In genomic region chr14:105482486-105483110, GRCh38 we compare ENCODE assay signal across 8 cellular contexts. TPM values are rescaled to one million over a fixed set of nuclear protein-coding genes. Genes with fewer than 3 reads are reported as not detected.
DNase-seq lines count a peak whose midpoint lies in the region; ATAC-seq, FAIRE-seq and TF ChIP-seq lines count a peak whose summit lies in the region.

No MANE protein-coding gene starts in this region.

- no peaks in the 10 kb centered on the region for H3K9me1 ChIP-seq in keratinocyte (ENCODE audit: control insufficient read depth, extremely low read depth, insufficient read depth, low read length)

- no peak for TF ChIP-seq CTCF in keratinocyte (optimal IDR thresholded peaks at IDR 0.05 in 1 of 3, IDR thresholded peaks at IDR 0.05 in 1 of 3, conservative IDR thresholded peaks at IDR 0.05 in 1 of 3; ENCODE audit: extremely low read depth in 1 of 3, insufficient read depth in 2 of 3, low read length in 3 of 3)

- peaks cover 29% of the 10 kb centered on the region for H3K4me1 ChIP-seq in keratinocyte (ENCODE audit: control insufficient read depth, extremely low read depth, insufficient read depth, low read length)

- peak overlapping the region in 3 of 4 donors; percentile 91 to 92 (median 92) for H3K4me3 Mint-ChIP-seq in IgD-negative memory B cell
- H3K4me3 Mint-ChIP-seq in stimulated activated effector memory CD8-positive, alpha-beta T cell treated with anti-CD3 and anti-CD28 coated beads, Interleukin-12 subunit alpha, Interleukin-12 subunit beta, amount 100 ng/mL, for 72 hours = peak overlapping the region; percentile 73

- no peaks in the 10 kb centered on the region for H3K9me3 ChIP-seq in keratinocyte (ENCODE audit: control insufficient read depth, low read depth, low read length)

- H4K20me1 ChIP-seq in keratinocyte (ENCODE audit: control insufficient read depth, extremely low read depth, insufficient read depth, low read length) = no peaks in the 10 kb centered on the region

- no peaks in the 10 kb centered on the region for H3K36me3 ChIP-seq in keratinocyte (ENCODE audit: control insufficient read depth in 2 of 2, extremely low read depth in 1 of 2, insufficient read depth in 2 of 2, low read length in 2 of 2)

- peak overlapping the region; percentile 69 for H3K4me2 ChIP-seq in keratinocyte (ENCODE audit: control insufficient read depth, extremely low read depth, insufficient read depth, low read depth, low read length)

- peak overlapping the region; percentile 96 for H3K9ac ChIP-seq in keratinocyte (ENCODE audit: control insufficient read depth, extremely low read depth, insufficient read depth, low read length)

- peaks cover 35% of the 10 kb centered on the region for H3K27me3 ChIP-seq in keratinocyte (ENCODE audit: control insufficient read depth, extremely low read depth, insufficient read depth, low read length)

- peak overlapping the region; percentile 99 to 100 (median 100) for H3K27ac Mint-ChIP-seq in IgD-negative memory B cell
- peak overlapping the region; percentile 97 to 99 for H3K27ac Mint-ChIP-seq in activated naive CD4-positive, alpha-beta T cell treated with anti-CD3 and anti-CD28 coated beads, Interleukin-2, amount 50 U/mL, for 72 hours
- H3K27ac Mint-ChIP-seq in stimulated activated effector memory CD8-positive, alpha-beta T cell treated with anti-CD3 and anti-CD28 coated beads, Interleukin-12 subunit alpha, Interleukin-12 subunit beta, amount 100 ng/mL, for 72 hours = peak overlapping the region; percentile 100

- H3K27me3 Mint-ChIP-seq in IgD-negative memory B cell = no peaks in the 10 kb centered on the region

- DNase-seq in activated naive CD4-positive, alpha-beta T cell treated with anti-CD3 and anti-CD28 coated beads, Interleukin-2, amount 50 U/mL, for 72 hours (ENCODE audit: low spot score in 2 of 2) = no peak
- DNase-seq in keratinocyte (ENCODE audit: low read depth, low spot score) = no peak
- DNase-seq in stimulated activated effector memory CD8-positive, alpha-beta T cell treated with anti-CD3 and anti-CD28 coated beads, Interleukin-12 subunit alpha, Interleukin-12 subunit beta, amount 100 ng/mL, for 72 hours (ENCODE audit: low spot score in 2 of 2) = no peak
- DNase-seq in urothelium cell line (ENCODE audit: low spot score) = no peak
- no peak for DNase-seq in NCI-H1694 treated with DMSO at 0.1 percent for 48 hours (lab: John Stamatoyannopoulos, UW)
- no peak for DNase-seq in stimulated activated CD4-positive, alpha-beta T cell treated with anti-CD3 and anti-CD28 coated beads, Interleukin-4, amount 100 ng/mL, for 1 hour

- dilution Hi-C loops in keratinocyte (cut with MboI; ENCODE audit: extremely low pct_ligation_motif_present, low sequenced_read_pairs) = no loop called here

- H3K79me2 ChIP-seq in keratinocyte (ENCODE audit: control insufficient read depth, insufficient read depth, low read length) = no peaks in the 10 kb centered on the region

- H3K9me3 Mint-ChIP-seq in IgD-negative memory B cell = no peaks in the 10 kb centered on the region
- H3K9me3 Mint-ChIP-seq in activated naive CD4-positive, alpha-beta T cell treated with anti-CD3 and anti-CD28 coated beads, Interleukin-2, amount 50 U/mL, for 72 hours = no peaks in the 10 kb centered on the region
- H3K9me3 Mint-ChIP-seq in stimulated activated effector memory CD8-positive, alpha-beta T cell treated with anti-CD3 and anti-CD28 coated beads, Interleukin-12 subunit alpha, Interleukin-12 subunit beta, amount 100 ng/mL, for 72 hours = no peaks in the 10 kb centered on the region

- H3K4me1 Mint-ChIP-seq in IgD-negative memory B cell = peaks cover 17 to 31% (median 26%) of the 10 kb centered on the region in 3 donors
- peaks cover 51% of the 10 kb centered on the region for H3K4me1 Mint-ChIP-seq in stimulated activated effector memory CD8-positive, alpha-beta T cell treated with anti-CD3 and anti-CD28 coated beads, Interleukin-12 subunit alpha, Interleukin-12 subunit beta, amount 100 ng/mL, for 72 hours

- no peak overlapping the region for H2AFZ ChIP-seq in keratinocyte (ENCODE audit: control insufficient read depth, low read length)

- no peaks in the 10 kb centered on the region for H3K36me3 Mint-ChIP-seq in IgD-negative memory B cell
- H3K36me3 Mint-ChIP-seq in activated naive CD4-positive, alpha-beta T cell treated with anti-CD3 and anti-CD28 coated beads, Interleukin-2, amount 50 U/mL, for 72 hours = no peaks in the 10 kb centered on the region
- H3K36me3 Mint-ChIP-seq in stimulated activated effector memory CD8-positive, alpha-beta T cell treated with anti-CD3 and anti-CD28 coated beads, Interleukin-12 subunit alpha, Interleukin-12 subunit beta, amount 100 ng/mL, for 72 hours = peaks cover 34% of the 10 kb centered on the region

- peak overlapping the region; percentile 97 for H3K27ac ChIP-seq in keratinocyte (ENCODE audit: control insufficient read depth, insufficient read depth, low read length)

- FAIRE-seq in keratinocyte (lab: Jason Lieb, UNC) = no peak
- FAIRE-seq in urothelium cell line (lab: Jason Lieb, UNC) = no peak

- no peak overlapping the region for H3K4me3 ChIP-seq in keratinocyte (ENCODE audit: control insufficient read depth in 2 of 3, extremely low read depth in 1 of 3, insufficient read depth in 2 of 3, low read depth in 1 of 3, low read length in 3 of 3)

- ATAC-seq in activated naive CD4-positive, alpha-beta T cell treated with anti-CD3 and anti-CD28 coated beads, Interleukin-2, amount 50 U/mL, for 72 hours = no peak
- ATAC-seq in stimulated activated effector memory CD8-positive, alpha-beta T cell treated with anti-CD3 and anti-CD28 coated beads, Interleukin-12 subunit alpha, Interleukin-12 subunit beta, amount 100 ng/mL, for 72 hours = no peak
- no peak for ATAC-seq in HG03196 (IDR thresholded peaks at IDR 0.05; ENCODE audit: unreplicated experiment)

RNA-seq across cellular contexts. Expression of gene CRIP1, which starts 4.1 kb away (rescaled TPM):
- polyA plus RNA-seq in IgD-negative memory B cell = 1,925 TPM
- 100 to 1,000 TPM; 200 to 214 TPM for total RNA-seq in activated naive CD4-positive, alpha-beta T cell treated with anti-CD3 and anti-CD28 coated beads, Interleukin-2, amount 50 U/mL, for 72 hours
- 1.1 to 1.7 TPM (median 1.3 TPM) in 3 replicates for polyA plus RNA-seq in keratinocyte
- not detected for polyA plus RNA-seq in keratinocyte (2011; ENCODE audit: low read depth)
- 0.23 and 1.0 TPM in 2 replicates for polyA plus RNA-seq in keratinocyte (2011; cell fraction: cytosol; rRNA removed)
- polyA plus RNA-seq in keratinocyte (2011; cell fraction: nucleus; rRNA removed) = 0.27 and 0.85 TPM in 2 replicates
- polyA plus RNA-seq in keratinocyte (2012; ENCODE audit: low replicate concordance) = 2.2 TPM in 1 of 2 replicates, not detected in the other
- polyA minus RNA-seq in keratinocyte = not detected in 3 replicates
- not detected for polyA minus RNA-seq in keratinocyte (2011; cell fraction: cytosol; rRNA and poly(A)+ RNA removed)
- polyA minus RNA-seq in keratinocyte (2011; cell fraction: nucleus; rRNA and poly(A)+ RNA removed) = 1.8 TPM in 1 of 2 replicates, not detected in the other

RNA-seq across cellular contexts. Expression of gene CRIP2, which starts 8.0 kb away (rescaled TPM):
- polyA plus RNA-seq in IgD-negative memory B cell = 70.8 TPM
- total RNA-seq in activated naive CD4-positive, alpha-beta T cell treated with anti-CD3 and anti-CD28 coated beads, Interleukin-2, amount 50 U/mL, for 72 hours = under 1 TPM; 0.27 to 0.34 TPM
- polyA plus RNA-seq in keratinocyte = 4.8 to 12.7 TPM (median 5.7 TPM) in 3 replicates
- polyA plus RNA-seq in keratinocyte (2011; ENCODE audit: low read depth) = 0.61 TPM
- polyA plus RNA-seq in keratinocyte (2011; cell fraction: cytosol; rRNA removed) = 3.7 and 13.9 TPM in 2 replicates
- polyA plus RNA-seq in keratinocyte (2011; cell fraction: nucleus; rRNA removed) = 5.7 and 7.8 TPM in 2 replicates
- 6.0 and 8.3 TPM in 2 replicates for polyA plus RNA-seq in keratinocyte (2012; ENCODE audit: low replicate concordance)
- 1.2 to 5.3 TPM (median 3.8 TPM) in 3 replicates for polyA minus RNA-seq in keratinocyte
- 18.0 TPM for polyA minus RNA-seq in keratinocyte (2011; cell fraction: cytosol; rRNA and poly(A)+ RNA removed)
- 1.6 and 3.7 TPM in 2 replicates for polyA minus RNA-seq in keratinocyte (2011; cell fraction: nucleus; rRNA and poly(A)+ RNA removed)

RNA-seq across cellular contexts. Expression of gene TEDC1, which starts 8.4 kb away (rescaled TPM):
- 11.8 TPM for polyA plus RNA-seq in IgD-negative memory B cell
- 10 to 100 TPM; 32.6 to 34.1 TPM for total RNA-seq in activated naive CD4-positive, alpha-beta T cell treated with anti-CD3 and anti-CD28 coated beads, Interleukin-2, amount 50 U/mL, for 72 hours
- 4.2 to 5.0 TPM (median 5.0 TPM) in 3 replicates for polyA plus RNA-seq in keratinocyte
- 0.85 TPM for polyA plus RNA-seq in keratinocyte (2011; ENCODE audit: low read depth)
- 1.6 and 5.4 TPM in 2 replicates for polyA plus RNA-seq in keratinocyte (2011; cell fraction: cytosol; rRNA removed)
- polyA plus RNA-seq in keratinocyte (2011; cell fraction: nucleus; rRNA removed) = 5.5 and 5.6 TPM in 2 replicates
- polyA plus RNA-seq in keratinocyte (2012; ENCODE audit: low replicate concordance) = 2.0 and 10.5 TPM in 2 replicates
- polyA minus RNA-seq in keratinocyte = 2.0 to 6.2 TPM (median 3.5 TPM) in 3 replicates
- polyA minus RNA-seq in keratinocyte (2011; cell fraction: cytosol; rRNA and poly(A)+ RNA removed) = 8.6 TPM
- 2.7 and 3.4 TPM in 2 replicates for polyA minus RNA-seq in keratinocyte (2011; cell fraction: nucleus; rRNA and poly(A)+ RNA removed)

RNA-seq across cellular contexts. Expression of gene TMEM121, which starts 43.8 kb away (rescaled TPM):
- polyA plus RNA-seq in IgD-negative memory B cell = 5.5 TPM
- 10 to 100 TPM in 1 of 2 donors, 1 to 10 TPM in 1; 2.2 to 10.2 TPM for total RNA-seq in activated naive CD4-positive, alpha-beta T cell treated with anti-CD3 and anti-CD28 coated beads, Interleukin-2, amount 50 U/mL, for 72 hours
- 0.18 to 0.31 TPM (median 0.23 TPM) in 3 replicates for polyA plus RNA-seq in keratinocyte
- not detected for polyA plus RNA-seq in keratinocyte (2011; ENCODE audit: low read depth)
- polyA plus RNA-seq in keratinocyte (2011; cell fraction: cytosol; rRNA removed) = 0.05 and 0.53 TPM in 2 replicates
- 0.14 and 0.20 TPM in 2 replicates for polyA plus RNA-seq in keratinocyte (2011; cell fraction: nucleus; rRNA removed)
- polyA plus RNA-seq in keratinocyte (2012; ENCODE audit: low replicate concordance) = 0.14 and 0.74 TPM in 2 replicates
- polyA minus RNA-seq in keratinocyte = 0.13 to 0.20 TPM in 2 of 3 replicates, not detected in the other
- polyA minus RNA-seq in keratinocyte (2011; cell fraction: cytosol; rRNA and poly(A)+ RNA removed) = not detected
- polyA minus RNA-seq in keratinocyte (2011; cell fraction: nucleus; rRNA and poly(A)+ RNA removed) = 0.39 TPM in 1 of 2 replicates, not detected in the other

Comparison
In these comparisons a context has a peak if more than half of its experiments do, and no peak if none do; other contexts are left out.
1. RNA of gene CRIP1, which starts 4.1 kb away (polyA plus RNA-seq): 1,925 TPM in IgD-negative memory B cell (single experiment); 0.23 to 2.2 TPM in keratinocyte; every median in the first group is over 100 times any median in the second.
2. Peak in every context shown above with its lines, with median percentiles within 50 percentile points of each other: H3K27ac Mint-ChIP-seq.